In the genomic region with DNA sequence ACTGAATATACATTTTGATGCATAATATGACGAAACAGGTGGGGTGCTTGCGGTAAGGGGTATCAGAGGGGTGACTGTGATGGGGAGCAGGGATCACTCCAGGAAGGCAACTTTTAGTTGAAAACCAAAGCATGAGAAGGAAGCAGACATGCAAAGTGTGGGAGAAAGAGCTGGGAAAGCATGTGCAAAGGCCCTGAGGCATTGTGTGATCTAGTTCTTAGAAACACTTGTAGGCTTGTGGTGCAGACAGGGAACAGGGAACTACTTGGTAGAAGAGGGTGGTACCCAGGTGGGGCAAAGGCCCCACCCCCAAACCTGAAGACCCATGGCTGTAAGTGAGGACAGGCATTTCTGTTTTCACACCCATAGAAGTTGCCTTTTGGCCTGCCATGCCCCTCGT, we compare ENCODE assay signal across 36 cellular contexts.
"Had no signal": no experiment of that assay in that cellular context is flagged by ENCODE, and none has a peak within 500 bp of the region (broad histone marks: within the 10 kb centered on the region; RNA-seq: fewer than 3 reads in every experiment).

No MANE protein-coding gene starts in this region.

- H3K4me1 ChIP-seq: adrenal gland, body of pancreas, breast epithelium had no signal

- H3K27ac ChIP-seq: adrenal gland, body of pancreas, brain microvascular endothelial cell, breast epithelium, VCaP had no signal

- FAIRE-seq: astrocyte, TTC549 had no signal

- ATAC-seq: activated CD8-positive, alpha-beta T cell treated with anti-CD3 and anti-CD28 coated beads for 36 hours; activated naive CD4-positive, alpha-beta T cell treated with anti-CD3 and anti-CD28 coated beads, Interleukin-2, amount 50 U/mL, for 72 hours; activated T-cell treated with anti-CD3 and anti-CD28 coated beads, Interleukin-2, amount 50 U/mL, for 4 hours; activated T-cell treated with anti-CD3 and anti-CD28 coated beads, Interleukin-2, amount 50 U/mL, for 72 hours; activated T-helper 17 cell treated with anti-CD3 and anti-CD28 coated beads, Interleukin-2, amount 50 U/mL, for 72 hours; body of pancreas had no signal

- H3K4me3 Mint-ChIP-seq: activated B cell treated with CpG ODN at 0.5 μM for 24 hours; activated CD4-positive, alpha-beta memory T cell treated with anti-CD3 and anti-CD28 coated beads for 36 hours; activated CD4-positive, alpha-beta T cell treated with anti-CD3 and anti-CD28 coated beads, Interleukin-2, amount 10 ng/mL, durations not matched to agents 24 days and 14 days; activated CD8-positive, alpha-beta T cell treated with anti-CD3 and anti-CD28 coated beads for 36 hours; activated naive CD4-positive, alpha-beta T cell treated with anti-CD3 and anti-CD28 coated beads for 36 hours; activated naive CD8-positive, alpha-beta T cell treated with anti-CD3 and anti-CD28 coated beads for 36 hours; activated T-cell treated with anti-CD3 and anti-CD28 coated beads, Interleukin-2, amount 50 U/mL, for 4 hours; activated T-cell treated with anti-CD3 and anti-CD28 coated beads, Interleukin-2, amount 50 U/mL, for 72 hours; activated T-helper 1 cell treated with anti-CD3 and anti-CD28 coated beads, Interleukin-12 subunit alpha, Interleukin-12 subunit beta, Interleukin-2, Interleukin-4 antibody, amounts not matched to agents 30 ng/mL and 10 ng/mL and 1 ng/mL, durations not matched to agents 14 hours and 24 hours and 36 hours; activated T-helper 17 cell treated with anti-CD3 and anti-CD28 coated beads, Interleukin-2, amount 50 U/mL, for 72 hours; T-helper 1 cell treated with Interleukin-12 subunit alpha and Interleukin-12 subunit beta and Interleukin-4 antibody, amounts not matched to agents 30 μg/mL and 1 μg/mL, for 36 hours; T-helper 2 cell treated with Interferon-gamma antibody and Interleukin-4, amounts not matched to agents 5 μg/mL and 100 μg/mL, for 36 hours had no signal

- H3K27ac Mint-ChIP-seq: activated B cell treated with CpG ODN at 0.5 μM for 24 hours; activated CD4-positive, alpha-beta memory T cell treated with anti-CD3 and anti-CD28 coated beads for 36 hours; activated CD4-positive, alpha-beta T cell treated with anti-CD3 and anti-CD28 coated beads, Interleukin-2, amount 10 ng/mL, durations not matched to agents 24 days and 14 days; activated CD8-positive, alpha-beta T cell treated with anti-CD3 and anti-CD28 coated beads for 36 hours; activated naive CD4-positive, alpha-beta T cell treated with anti-CD3 and anti-CD28 coated beads for 36 hours; activated naive CD4-positive, alpha-beta T cell treated with anti-CD3 and anti-CD28 coated beads, Interleukin-2, amount 50 U/mL, for 72 hours; activated naive CD8-positive, alpha-beta T cell treated with anti-CD3 and anti-CD28 coated beads for 36 hours; activated T-cell treated with anti-CD3 and anti-CD28 coated beads, Interleukin-2, amount 50 U/mL, for 72 hours; activated T-helper 1 cell treated with anti-CD3 and anti-CD28 coated beads, Interleukin-12 subunit alpha, Interleukin-12 subunit beta, Interleukin-2, Interleukin-4 antibody, amounts not matched to agents 30 ng/mL and 10 ng/mL and 1 ng/mL, durations not matched to agents 14 hours and 24 hours and 36 hours; activated T-helper 17 cell treated with anti-CD3 and anti-CD28 coated beads, Interleukin-2, amount 50 U/mL, for 72 hours; T-helper 1 cell treated with Interleukin-12 subunit alpha and Interleukin-12 subunit beta and Interleukin-4 antibody, amounts not matched to agents 30 μg/mL and 1 μg/mL, for 36 hours; T-helper 2 cell treated with Interferon-gamma antibody and Interleukin-4, amounts not matched to agents 5 μg/mL and 100 μg/mL, for 36 hours had no signal

- H3K9me3 ChIP-seq: adrenal gland, body of pancreas, breast epithelium had no signal

- H3K4me1 Mint-ChIP-seq: activated B cell treated with CpG ODN at 0.5 μM for 24 hours; activated CD4-positive, alpha-beta T cell treated with anti-CD3 and anti-CD28 coated beads, Interleukin-2, amount 10 ng/mL, durations not matched to agents 24 days and 14 days; activated T-helper 17 cell treated with anti-CD3 and anti-CD28 coated beads, Interleukin-2, amount 50 U/mL, for 72 hours had no signal

- H3K36me3 ChIP-seq: adrenal gland, brain microvascular endothelial cell, breast epithelium had no signal

- H3K4me3 ChIP-seq: adrenal gland, body of pancreas, breast epithelium had no signal

- H3K27me3 Mint-ChIP-seq: activated B cell treated with CpG ODN at 0.5 μM for 24 hours; activated CD4-positive, alpha-beta memory T cell treated with anti-CD3 and anti-CD28 coated beads for 36 hours; activated CD4-positive, alpha-beta T cell treated with anti-CD3 and anti-CD28 coated beads, Interleukin-2, amount 10 ng/mL, durations not matched to agents 24 days and 14 days; activated CD8-positive, alpha-beta T cell treated with anti-CD3 and anti-CD28 coated beads for 36 hours; activated naive CD8-positive, alpha-beta T cell treated with anti-CD3 and anti-CD28 coated beads for 36 hours; activated T-helper 17 cell treated with anti-CD3 and anti-CD28 coated beads, Interleukin-2, amount 50 U/mL, for 72 hours had no signal

- H3K27me3 ChIP-seq: adrenal gland, body of pancreas, brain microvascular endothelial cell, breast epithelium had no signal

- DNase-seq: activated B cell treated with CpG ODN at 0.5 μM for 24 hours; activated CD4-positive, alpha-beta memory T cell treated with anti-CD3 and anti-CD28 coated beads for 36 hours; activated CD4-positive, alpha-beta T cell treated with anti-CD3 and anti-CD28 coated beads for 4 hours; activated CD4-positive, alpha-beta T cell treated with anti-CD3 and anti-CD28 coated beads, Interleukin-2, amount 10 ng/mL, durations not matched to agents 24 days and 14 days; activated CD4-positive, alpha-beta T cell treated with anti-CD3 and anti-CD28 coated beads, Interleukin-2, amount 50 U/mL, for 1 hour; activated CD4-positive, alpha-beta T cell treated with anti-CD3 and anti-CD28 coated beads, Interleukin-2, amount 50 U/mL, for 4 hours; activated CD4-positive, CD25-positive, alpha-beta regulatory T cell treated with anti-CD3 and anti-CD28 coated beads, Interleukin-2, amount 50 U/mL, for 72 hours; activated CD8-positive, alpha-beta memory T cell treated with anti-CD3 and anti-CD28 coated beads, Interleukin-2, amount 50 U/mL, for 4 hours; activated CD8-positive, alpha-beta T cell treated with anti-CD3 and anti-CD28 coated beads for 36 hours; activated effector memory CD4-positive, alpha-beta T cell treated with anti-CD3 and anti-CD28 coated beads, Interleukin-2, amount 50 U/mL, for 16 hours; activated gamma-delta T cell treated with Interleukin-2 at 50 U/mL for 16 hours; activated naive CD4-positive, alpha-beta T cell; activated naive CD4-positive, alpha-beta T cell treated with anti-CD3 and anti-CD28 coated beads for 36 hours; activated naive CD4-positive, alpha-beta T cell treated with anti-CD3 and anti-CD28 coated beads, Interleukin-2, amount 50 U/mL, for 16 hours; activated naive CD8-positive, alpha-beta T cell treated with anti-CD3 and anti-CD28 coated beads for 36 hours; activated T-cell treated with anti-CD3 and anti-CD28 coated beads for 4 hours; activated T-cell treated with anti-CD3 and anti-CD28 coated beads, Interleukin-2, amount 50 U/mL, for 1 hour; activated T-cell treated with anti-CD3 and anti-CD28 coated beads, Interleukin-2, amount 50 U/mL, for 4 hours; activated T-cell treated with anti-CD3 and anti-CD28 coated beads, Interleukin-2, amount 50 U/mL, for 72 hours; adrenal gland; amniotic stem cell; aorta; body of pancreas; brain microvascular endothelial cell; central memory CD4-positive, alpha-beta T cell; T-helper 2 cell; T-helper 9 cell had no signal

- H3K36me3 Mint-ChIP-seq: activated CD4-positive, alpha-beta memory T cell treated with anti-CD3 and anti-CD28 coated beads for 36 hours; activated naive CD4-positive, alpha-beta T cell treated with anti-CD3 and anti-CD28 coated beads, Interleukin-2, amount 50 U/mL, for 72 hours had no signal
